In genomic region chr1:29470788-29471119, GRCh38 we compare ENCODE assay signal across 20 cellular contexts.
"Had no signal": no experiment of that assay in that cellular context is flagged by ENCODE, and none has a peak within 500 bp of the region (broad histone marks: within the 10 kb centered on the region; RNA-seq: fewer than 3 reads in every experiment).

No MANE protein-coding gene starts in this region.

- H3K4me3 ChIP-seq: ascending aorta, body of pancreas had no signal

- H3K36me3 ChIP-seq: ascending aorta had no signal

- H3K27ac ChIP-seq: ascending aorta, body of pancreas, KMS-11 had no signal

- DNase-seq: activated B cell treated with CpG ODN at 0.5 μM for 24 hours; activated CD4-positive, alpha-beta T cell treated with anti-CD3 and anti-CD28 coated beads for 1 hour; activated CD4-positive, alpha-beta T cell treated with anti-CD3 and anti-CD28 coated beads, Interleukin-2, amount 10 ng/mL, durations not matched to agents 24 days and 14 days; activated CD4-positive, alpha-beta T cell treated with anti-CD3 and anti-CD28 coated beads, Interleukin-2, amount 50 U/mL, for 48 hours; activated CD8-positive, alpha-beta memory T cell treated with anti-CD3 and anti-CD28 coated beads, Interleukin-2, amount 10 ng/mL, durations not matched to agents 7 days and 5 days; activated effector memory CD4-positive, alpha-beta T cell treated with Interleukin-2 at 50 U/mL for 16 hours; activated naive CD4-positive, alpha-beta T cell; activated T-cell treated with anti-CD3 and anti-CD28 coated beads, Interleukin-2, amount 50 U/mL, for 24 hours; body of pancreas; NCI-H1092; NCI-H1930; NCI-H2107; NCI-H226; NCI-H526; NCI-H774; NK-92 treated with Interleukin-12 subunit alpha and Interleukin-12 subunit beta, amount 100 ng/mL, for 24 hours; T-helper 17 cell; T-helper 9 cell had no signal

- H3K27me3 ChIP-seq: ascending aorta, body of pancreas had no signal

- H3K9me3 ChIP-seq: ascending aorta, body of pancreas had no signal

- H3K4me1 ChIP-seq: ascending aorta had no signal
